11 cellular contexts compared by ENCODE assay signal in the genomic region with DNA sequence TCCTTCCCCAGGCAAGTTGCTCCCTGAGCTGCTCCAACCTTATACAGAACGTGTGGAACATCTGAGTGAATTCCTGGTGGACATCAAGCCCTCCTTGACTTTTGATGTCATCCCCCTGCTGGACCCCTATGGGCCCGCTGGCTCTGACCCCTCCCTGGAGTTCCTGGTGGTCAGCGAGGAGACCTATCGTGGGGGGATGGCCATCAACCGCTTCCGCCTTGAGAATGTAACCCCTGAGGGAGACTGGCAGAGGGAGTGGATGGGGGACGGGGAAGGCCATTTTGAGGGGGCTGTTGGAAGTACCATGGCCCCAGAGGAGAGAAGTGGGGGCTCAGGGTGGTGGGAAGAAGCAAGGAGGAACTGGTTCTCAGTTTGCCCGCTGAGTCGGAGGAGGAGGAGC. TPM values are rescaled to one million over a fixed set of nuclear protein-coding genes. Genes with fewer than 3 reads are reported as not detected.
DNase-seq lines count a peak whose midpoint lies in the region; ATAC-seq and TF ChIP-seq lines count a peak whose summit lies in the region.
"Had no signal": no experiment of that assay in that cellular context is flagged by ENCODE, and none has a peak within 500 bp of the region (broad histone marks: within the 10 kb centered on the region; RNA-seq: fewer than 3 reads in every experiment).

No MANE protein-coding gene starts in this region.

- H2BK120ac ChIP-seq in mesendoderm (ENCODE audit: low read depth, low read length): no peak overlapping the region

- no peak overlapping the region for H4K8ac ChIP-seq in mesendoderm (ENCODE audit: low read depth, low read length)

- intact Hi-C loops in activated B cell treated with CpG ODN at 0.5 μM for 24 hours (cut with micrococcal nuclease): no loop called here

- CTCF ChIA-PET in activated B cell treated with CpG ODN at 0.5 μM for 24 hours (lab: Charles Lee): interaction anchor here (1.0 kb wide), 1 partner anchor 14 kb away, joined by 3 read pairs; the partner anchor contains the start of gene PSMC3IP

- no peak overlapping the region for H3K56ac ChIP-seq in mesendoderm (ENCODE audit: low read length)

- no peaks in the 10 kb centered on the region for H3K9me3 Mint-ChIP-seq in activated naive CD4-positive, alpha-beta T cell treated with anti-CD3 and anti-CD28 coated beads, Interleukin-2, amount 50 U/mL, for 24 hours
- H3K9me3 Mint-ChIP-seq in activated B cell treated with CpG ODN at 0.5 μM for 24 hours: no peaks in the 10 kb centered on the region

- H3K4me3 Mint-ChIP-seq in activated naive CD4-positive, alpha-beta T cell treated with anti-CD3 and anti-CD28 coated beads, Interleukin-2, amount 50 U/mL, for 24 hours: peak overlapping the region; percentile 95
- peak overlapping the region; percentile 93 for H3K4me3 Mint-ChIP-seq in activated B cell treated with CpG ODN at 0.5 μM for 24 hours

- H3K23ac ChIP-seq in mesendoderm (ENCODE audit: low read length): no peak overlapping the region

- H3K9ac ChIP-seq in iPS-15b (ENCODE audit: low read depth, low read length) (no peak overlapping the region), mesendoderm (ENCODE audit: low read length) (no peak overlapping the region)

- no peak for TF ChIP-seq POLR2A in suprapubic skin (IDR thresholded peaks at IDR 0.05)

- peak overlapping the region; percentile 94 for H3K27ac Mint-ChIP-seq in activated naive CD4-positive, alpha-beta T cell treated with anti-CD3 and anti-CD28 coated beads, Interleukin-2, amount 50 U/mL, for 24 hours
- H3K27ac Mint-ChIP-seq in activated B cell treated with CpG ODN at 0.5 μM for 24 hours: peak overlapping the region; percentile 56

- peaks cover 25% of the 10 kb centered on the region for H3K79me2 ChIP-seq in mesendoderm (ENCODE audit: control insufficient read depth, insufficient read depth, low read length)

- POLR2A ChIA-PET in activated B cell treated with CpG ODN at 0.5 μM for 24 hours (lab: Charles Lee): interaction anchor here (0.9 to 4.7 kb wide), 7 partner anchors 9 to 797 kb away, joined by 3 to 23 read pairs (median 6); no protein-coding TSS in a partner anchor

- H3K27me3 ChIP-seq in iPS-15b (ENCODE audit: control insufficient read depth, insufficient read depth, low read length): no peaks in the 10 kb centered on the region
- no peaks in the 10 kb centered on the region for H3K27me3 ChIP-seq in suprapubic skin
- no peaks in the 10 kb centered on the region for H3K27me3 ChIP-seq in mesendoderm (ENCODE audit: insufficient read depth, low read length, poor library complexity)

- H3K4me3 ChIP-seq in iPS-15b (ENCODE audit: low read depth, low read length): peak overlapping the region; percentile 37
- no peak overlapping the region for H3K4me3 ChIP-seq in suprapubic skin
- no peak overlapping the region for H3K4me3 ChIP-seq in mesendoderm (ENCODE audit: low read length)

- no peak for ATAC-seq in activated B cell treated with CpG ODN at 0.5 μM for 24 hours (ENCODE audit: low read depth)

- no peak for TF ChIP-seq EP300 in suprapubic skin (IDR thresholded peaks at IDR 0.05)

- H2BK5ac ChIP-seq in mesendoderm (ENCODE audit: low read length): no peak overlapping the region

- peaks cover 2% of the 10 kb centered on the region for H3K36me3 Mint-ChIP-seq in activated naive CD4-positive, alpha-beta T cell treated with anti-CD3 and anti-CD28 coated beads, Interleukin-2, amount 50 U/mL, for 24 hours
- peaks cover 43% of the 10 kb centered on the region for H3K36me3 Mint-ChIP-seq in activated B cell treated with CpG ODN at 0.5 μM for 24 hours (ENCODE audit: low read depth)

- H3K27ac ChIP-seq in suprapubic skin (peak overlapping the region; percentile 45), mesendoderm (ENCODE audit: low read depth, low read length) (no peak overlapping the region)

- peaks cover 35% of the 10 kb centered on the region for H3K4me1 Mint-ChIP-seq in activated naive CD4-positive, alpha-beta T cell treated with anti-CD3 and anti-CD28 coated beads, Interleukin-2, amount 50 U/mL, for 24 hours
- peaks cover 45% of the 10 kb centered on the region for H3K4me1 Mint-ChIP-seq in activated B cell treated with CpG ODN at 0.5 μM for 24 hours

- peaks cover 22% of the 10 kb centered on the region for H3K79me1 ChIP-seq in mesendoderm (ENCODE audit: low read length)

- WGBS in suprapubic skin: 90% methylated on average over 9 of the region's 9 CpGs
- no CpG with 5 or more reads among the region's 9 CpGs for WGBS in mesendoderm (ENCODE audit: extremely low coverage, insufficient coverage, low lambda C conversion rate)

- H3K36me3 ChIP-seq in iPS-15b (ENCODE audit: control insufficient read depth, insufficient read depth, low read length) (peaks cover 26% of the 10 kb centered on the region), suprapubic skin (peaks cover 27% of the 10 kb centered on the region), mesendoderm (ENCODE audit: control insufficient read depth, insufficient read depth, low read length) (peaks cover 7% of the 10 kb centered on the region)

- H3K27me3 Mint-ChIP-seq in activated naive CD4-positive, alpha-beta T cell treated with anti-CD3 and anti-CD28 coated beads, Interleukin-2, amount 50 U/mL, for 24 hours: no peaks in the 10 kb centered on the region
- H3K27me3 Mint-ChIP-seq in activated B cell treated with CpG ODN at 0.5 μM for 24 hours: no peaks in the 10 kb centered on the region

- no peak overlapping the region for H3K4ac ChIP-seq in mesendoderm (ENCODE audit: low read depth, low read length)

- H3K18ac ChIP-seq in mesendoderm (ENCODE audit: low read length): no peak overlapping the region

- TF ChIP-seq CTCF in activated B cell treated with CpG ODN at 0.5 μM for 24 hours (IDR thresholded peaks at IDR 0.05) (no peak), suprapubic skin (IDR thresholded peaks at IDR 0.05) (no peak)

- no peak overlapping the region for H4K5ac ChIP-seq in mesendoderm (ENCODE audit: low read length)

- H3K4me2 ChIP-seq in mesendoderm (ENCODE audit: low read length): no peak overlapping the region

- no peak overlapping the region for H2AK5ac ChIP-seq in mesendoderm (ENCODE audit: low read length)

- H3K9me3 ChIP-seq in iPS-15b (ENCODE audit: control insufficient read depth, insufficient read depth, low read length): no peaks in the 10 kb centered on the region
- H3K9me3 ChIP-seq in suprapubic skin: no peaks in the 10 kb centered on the region

- no peak for DNase-seq in activated naive CD4-positive, alpha-beta T cell treated with anti-CD3 and anti-CD28 coated beads, Interleukin-2, amount 50 U/mL, for 16 hours
- DNase-seq in activated B cell treated with CpG ODN at 0.5 μM for 24 hours (no peak), suprapubic skin (ENCODE audit: low spot score in 2 of 2) (no peak), LoVo (ENCODE audit: low spot score) (no peak), mesendoderm (no peak), cerebellum (ENCODE audit: low spot score) (no peak)
- DNase-seq: activated CD4-positive, CD25-positive, alpha-beta regulatory T cell; head of caudate nucleus; NCI-H510A had no signal

- H3K4me1 ChIP-seq in iPS-15b (ENCODE audit: control insufficient read depth, insufficient read depth, low read length) (peaks cover 10% of the 10 kb centered on the region), suprapubic skin (peaks cover 73% of the 10 kb centered on the region), mesendoderm (ENCODE audit: control insufficient read depth, low read depth, low read length) (peaks cover 8% of the 10 kb centered on the region)

- H2BK15ac ChIP-seq in mesendoderm (replicated peaks; ENCODE audit: low read depth): no peak overlapping the region

RNA-seq across cellular contexts. Expression of gene COASY, which starts 2.0 kb away (rescaled TPM):
- 82.4 and 94.9 TPM in 2 replicates for total RNA-seq in activated B cell treated with CpG ODN at 0.5 μM for 24 hours
- 10 to 100 TPM; 41.1 to 54.0 (median 46.0) TPM for total RNA-seq in suprapubic skin
- 113 TPM for polyA plus RNA-seq in mesendoderm (2013, experiment 1 of 2)
- polyA plus RNA-seq in mesendoderm (2013, experiment 2 of 2): 116 TPM
- total RNA-seq in cerebellum: 5.6 TPM

RNA-seq across cellular contexts. Expression of gene MLX, which starts 3.0 kb away (rescaled TPM):
- 53.4 and 59.7 TPM in 2 replicates for total RNA-seq in activated B cell treated with CpG ODN at 0.5 μM for 24 hours
- total RNA-seq in suprapubic skin: 10 to 100 TPM; 34.7 to 62.5 (median 44.3) TPM
- polyA plus RNA-seq in mesendoderm (2013, experiment 1 of 2): 47.9 TPM
- polyA plus RNA-seq in mesendoderm (2013, experiment 2 of 2): 45.7 TPM
- total RNA-seq in cerebellum: 21.6 TPM

RNA-seq across cellular contexts. Expression of gene HSD17B1, which starts 11.2 kb away (rescaled TPM):
- total RNA-seq in activated B cell treated with CpG ODN at 0.5 μM for 24 hours (0.86 and 1.2 TPM in 2 replicates), suprapubic skin (1 to 10 TPM; 1.2 to 8.8 (median 3.2) TPM), cerebellum (1.8 TPM)
- polyA plus RNA-seq in mesendoderm (2013, experiment 1 of 2): 0.59 TPM
- 0.67 TPM for polyA plus RNA-seq in mesendoderm (2013, experiment 2 of 2)

RNA-seq across cellular contexts. Expression of gene PSMC3IP, which starts 13.6 kb away (rescaled TPM):
- total RNA-seq in activated B cell treated with CpG ODN at 0.5 μM for 24 hours (9.0 and 10.8 TPM in 2 replicates), suprapubic skin (1 to 10 TPM; 2.3 to 4.0 (median 3.6) TPM), cerebellum (6.2 TPM)
- 26.0 TPM for polyA plus RNA-seq in mesendoderm (2013, experiment 1 of 2)
- polyA plus RNA-seq in mesendoderm (2013, experiment 2 of 2): 26.0 TPM

RNA-seq across cellular contexts. Expression of gene NAGLU, which starts 27.9 kb away (rescaled TPM):
- total RNA-seq in activated B cell treated with CpG ODN at 0.5 μM for 24 hours (27.8 and 33.9 TPM in 2 replicates), suprapubic skin (10 to 100 TPM; 19.8 to 40.1 (median 30.4) TPM), cerebellum (8.8 TPM)
- 9.6 TPM for polyA plus RNA-seq in mesendoderm (2013, experiment 1 of 2)
- 9.0 TPM for polyA plus RNA-seq in mesendoderm (2013, experiment 2 of 2)
